ENCODE assay signal across 11 cellular contexts in genomic region chr9:91778031-91778430, GRCh38.
"Had no signal": no experiment of that assay in that cellular context is flagged by ENCODE, and none has a peak within 500 bp of the region (broad histone marks: within the 10 kb centered on the region; RNA-seq: fewer than 3 reads in every experiment).

No MANE protein-coding gene starts in this region.

- H3K9me3 Mint-ChIP-seq: activated T-cell treated with anti-CD3 and anti-CD28 coated beads, Interleukin-2, amount 50 U/mL, for 4 hours; stimulated activated memory B cell treated with anti-CD40 and anti-IgM and Interleukin-4, amounts not matched to agents 10 μg/mL and 1 μg/mL and 100 μg/mL, for 72 hours had no signal

- H3K36me3 ChIP-seq: gastroesophageal sphincter, suprapubic skin, upper lobe of left lung had no signal

- H3K9me3 ChIP-seq: gastroesophageal sphincter, suprapubic skin, upper lobe of left lung had no signal

- H3K27ac Mint-ChIP-seq: activated naive CD8-positive, alpha-beta T cell; stimulated activated memory B cell treated with anti-CD40 and anti-IgM and Interleukin-4, amounts not matched to agents 10 μg/mL and 1 μg/mL and 100 μg/mL, for 72 hours had no signal

- H3K4me1 ChIP-seq: suprapubic skin had no signal

- H3K27ac ChIP-seq: gastroesophageal sphincter, suprapubic skin had no signal

- DNase-seq: activated CD4-positive, alpha-beta T cell treated with anti-CD3 and anti-CD28 coated beads for 1 hour; activated CD4-positive, alpha-beta T cell treated with anti-CD3 and anti-CD28 coated beads, Interleukin-2, amount 50 U/mL, for 48 hours; activated effector memory CD4-positive, alpha-beta T cell treated with anti-CD3 and anti-CD28 coated beads, Interleukin-2, amount 50 U/mL, for 16 hours; activated T-cell treated with anti-CD3 and anti-CD28 coated beads, Interleukin-2, amount 50 U/mL, for 4 hours; midbrain; posterior cingulate gyrus; upper lobe of left lung had no signal

- H3K36me3 Mint-ChIP-seq: activated naive CD8-positive, alpha-beta T cell; stimulated activated memory B cell treated with anti-CD40 and anti-IgM and Interleukin-4, amounts not matched to agents 10 μg/mL and 1 μg/mL and 100 μg/mL, for 72 hours had no signal

- H3K4me3 ChIP-seq: gastroesophageal sphincter, suprapubic skin, upper lobe of left lung had no signal

- ATAC-seq: activated T-cell treated with anti-CD3 and anti-CD28 coated beads, Interleukin-2, amount 50 U/mL, for 4 hours; stimulated activated memory B cell treated with anti-CD40 and anti-IgM and Interleukin-4, amounts not matched to agents 10 μg/mL and 1 μg/mL and 100 μg/mL, for 72 hours had no signal

- H3K4me3 Mint-ChIP-seq: activated naive CD8-positive, alpha-beta T cell; activated T-cell treated with anti-CD3 and anti-CD28 coated beads, Interleukin-2, amount 50 U/mL, for 4 hours; stimulated activated memory B cell treated with anti-CD40 and anti-IgM and Interleukin-4, amounts not matched to agents 10 μg/mL and 1 μg/mL and 100 μg/mL, for 72 hours had no signal

- H3K27me3 ChIP-seq: gastroesophageal sphincter, suprapubic skin had no signal
